25 cellular contexts compared by ENCODE assay signal in genomic region chr16:50254072-50254471, GRCh38. TPM values are rescaled to one million over a fixed set of nuclear protein-coding genes. Genes with fewer than 3 reads are reported as not detected.
A peak's percentile ranks its signal among the peaks of the same experiment; 100 is the strongest.
DNase-seq lines count a peak whose midpoint lies in the region; ATAC-seq and TF ChIP-seq lines count a peak whose summit lies in the region.
"Had no signal": no experiment of that assay in that cellular context is flagged by ENCODE, and none has a peak within 500 bp of the region (broad histone marks: within the 10 kb centered on the region; RNA-seq: fewer than 3 reads in every experiment).

No MANE protein-coding gene starts in this region.

- H3K4me3 Mint-ChIP-seq in immature natural killer cell (peak overlapping the region in 3 of 5 donors; percentile 19 to 63 (median 54)), neural progenitor cell (no peak overlapping the region)
- H3K4me3 Mint-ChIP-seq in CD8-positive, alpha-beta T cell = no peak overlapping the region
- H3K4me3 Mint-ChIP-seq: neural crest cell; stimulated activated naive CD8-positive, alpha-beta T cell treated with anti-CD3 and anti-CD28 coated beads, Interleukin-15, Interleukin-2, amounts not matched to agents 100 ng/mL and 50 ng/mL, for 24 hours had no signal

- H3K27ac Mint-ChIP-seq in immature natural killer cell (peak overlapping the region in 4 of 6 donors; percentile 66 to 84 (median 84)), neural progenitor cell (peak overlapping the region; percentile 85)
- H3K27ac Mint-ChIP-seq in CD8-positive, alpha-beta T cell = no peak overlapping the region
- H3K27ac Mint-ChIP-seq: stimulated activated naive CD8-positive, alpha-beta T cell treated with anti-CD3 and anti-CD28 coated beads, Interleukin-15, Interleukin-2, amounts not matched to agents 100 ng/mL and 50 ng/mL, for 24 hours had no signal

- H4K20me1 ChIP-seq in neural progenitor cell (ENCODE audit: low read depth) = peaks cover 7% of the 10 kb centered on the region

- POLR2A ChIA-PET in CD8-positive, alpha-beta T cell (lab: Charles Lee) = interaction anchor here (0.9 kb wide), 1 partner anchor 21 kb away, joined by 3 read pairs; no protein-coding TSS in a partner anchor

- no peak for TF ChIP-seq POLR2A in prostate gland (IDR thresholded peaks at IDR 0.05)

- H3K27ac ChIP-seq in neural progenitor cell = no peak overlapping the region
- H3K27ac ChIP-seq in upper lobe of right lung = no peak overlapping the region
- H3K27ac ChIP-seq in prostate gland = no peak overlapping the region
- H3K27ac ChIP-seq in CD8-positive, alpha-beta T cell (ENCODE audit: low read depth, low read length) = no peak overlapping the region
- H3K27ac ChIP-seq: 22Rv1, left ventricle myocardium inferior, Peyer's patch, sigmoid colon, thoracic aorta, vagina had no signal

- H3F3A ChIP-seq in neural progenitor cell (ENCODE audit: low read depth) = peaks cover 13% of the 10 kb centered on the region

- CTCF ChIA-PET in CD8-positive, alpha-beta T cell (lab: Charles Lee) = interaction anchor here (1.0 to 1.2 kb wide), 2 partner anchors 73 to 102 kb away, joined by 3 read pairs; no protein-coding TSS in a partner anchor

- H3K9me3 Mint-ChIP-seq in immature natural killer cell (no peaks in the 10 kb centered on the region), neural progenitor cell (no peaks in the 10 kb centered on the region)
- H3K9me3 Mint-ChIP-seq in CD8-positive, alpha-beta T cell = no peaks in the 10 kb centered on the region
- H3K9me3 Mint-ChIP-seq: neural crest cell; stimulated activated naive CD8-positive, alpha-beta T cell treated with anti-CD3 and anti-CD28 coated beads, Interleukin-15, Interleukin-2, amounts not matched to agents 100 ng/mL and 50 ng/mL, for 24 hours had no signal

- no peak overlapping the region for H3K9ac ChIP-seq in neural progenitor cell

- no peak overlapping the region for H3K4me2 ChIP-seq in neural progenitor cell

- no peak overlapping the region for H2AFZ ChIP-seq in neural progenitor cell (replicated peaks)

- no peaks in the 10 kb centered on the region for H3K36me3 ChIP-seq in neural progenitor cell
- H3K36me3 ChIP-seq in upper lobe of right lung = no peaks in the 10 kb centered on the region
- no peaks in the 10 kb centered on the region for H3K36me3 ChIP-seq in prostate gland
- no peaks in the 10 kb centered on the region for H3K36me3 ChIP-seq in CD8-positive, alpha-beta T cell (ENCODE audit: insufficient read depth, low read length)
- H3K36me3 ChIP-seq: left ventricle myocardium inferior, Peyer's patch, sigmoid colon, thoracic aorta, vagina had no signal

- H3K9me3 ChIP-seq in neural progenitor cell (ENCODE audit: low read depth) (no peaks in the 10 kb centered on the region), upper lobe of right lung (no peaks in the 10 kb centered on the region), prostate gland (no peaks in the 10 kb centered on the region)
- H3K9me3 ChIP-seq in CD8-positive, alpha-beta T cell (ENCODE audit: low read length) = no peaks in the 10 kb centered on the region
- H3K9me3 ChIP-seq: Peyer's patch, sigmoid colon, thoracic aorta, vagina had no signal

- ATAC-seq in left ventricle myocardium superior = peak; percentile 21
- ATAC-seq in Right ventricle myocardium inferior = no peak
- no peak for ATAC-seq in upper lobe of right lung
- ATAC-seq in CD8-positive, alpha-beta T cell = no peak

- H3K27me3 Mint-ChIP-seq in immature natural killer cell (ENCODE audit: low read depth in 3 of 3) (peaks cover 0 to 2% (median 1%) of the 10 kb centered on the region in 3 donors), neural progenitor cell (ENCODE audit: insufficient read depth, low read depth) (peaks cover 4% of the 10 kb centered on the region)
- no peaks in the 10 kb centered on the region for H3K27me3 Mint-ChIP-seq in CD8-positive, alpha-beta T cell (ENCODE audit: low read depth)
- H3K27me3 Mint-ChIP-seq: stimulated activated naive CD8-positive, alpha-beta T cell treated with anti-CD3 and anti-CD28 coated beads, Interleukin-15, Interleukin-2, amounts not matched to agents 100 ng/mL and 50 ng/mL, for 24 hours had no signal

- no peaks in the 10 kb centered on the region for H3K79me2 ChIP-seq in neural progenitor cell (ENCODE audit: low read depth)

- intact Hi-C loops in left ventricle myocardium superior (cut with micrococcal nuclease) (no loop called here), Right ventricle myocardium inferior (cut with DNase I) (no loop called here), upper lobe of right lung (cut with DNase I) (no loop called here), prostate gland (cut with DNase I) (no loop called here)
- intact Hi-C loops in CD8-positive, alpha-beta T cell (cut with DNase I, micrococcal nuclease) = no loop called here

- TF ChIP-seq CTCF in neural progenitor cell (IDR thresholded peaks at IDR 0.05) = no peak
- no peak for TF ChIP-seq CTCF in upper lobe of right lung (IDR thresholded peaks at IDR 0.05)
- no peak for TF ChIP-seq CTCF in prostate gland (IDR thresholded peaks at IDR 0.05)
- TF ChIP-seq CTCF in CD8-positive, alpha-beta T cell (IDR thresholded peaks at IDR 0.05) = no peak

- 71% methylated on average over 7 of the region's 7 CpGs for WGBS in prostate gland

- H3K4me3 ChIP-seq in neural progenitor cell = no peak overlapping the region
- no peak overlapping the region for H3K4me3 ChIP-seq in upper lobe of right lung
- no peak overlapping the region for H3K4me3 ChIP-seq in prostate gland
- H3K4me3 ChIP-seq in CD8-positive, alpha-beta T cell (ENCODE audit: low read depth, low read length) = no peak overlapping the region
- H3K4me3 ChIP-seq: left ventricle myocardium inferior, Peyer's patch, sigmoid colon, thoracic aorta, vagina had no signal

- DNase-seq in left ventricle myocardium superior (no peak), Right ventricle myocardium inferior (ENCODE audit: missing footprints) (no peak), immature natural killer cell (no peak), neural progenitor cell (ENCODE audit: low spot score) (no peak), upper lobe of right lung (peak; percentile 40), prostate gland (ENCODE audit: low spot score) (no peak), CD1c-positive myeloid dendritic cell (ENCODE audit: extremely low spot score) (no peak)
- DNase-seq in CD8-positive, alpha-beta T cell = no peak
- DNase-seq: activated effector memory CD4-positive, alpha-beta T cell treated with Interleukin-2 at 50 U/mL for 16 hours; caudate nucleus; dermis blood vessel endothelial cell; IMR-90; left ventricle myocardium inferior; midbrain; NCI-H1048; NCI-H1694; NCI-H2171 treated with DMSO at 0.1 percent for 48 hours; NCI-H526; sigmoid colon had no signal

- H3K4me1 ChIP-seq in neural progenitor cell (peaks cover 15% of the 10 kb centered on the region), upper lobe of right lung (peaks cover 26% of the 10 kb centered on the region), prostate gland (replicated peaks) (no peaks in the 10 kb centered on the region)
- H3K4me1 ChIP-seq in CD8-positive, alpha-beta T cell (ENCODE audit: insufficient read depth, low read length) = peaks cover 1% of the 10 kb centered on the region
- H3K4me1 ChIP-seq: Peyer's patch had no signal

- H3K27me3 ChIP-seq in neural progenitor cell = no peaks in the 10 kb centered on the region
- H3K27me3 ChIP-seq in upper lobe of right lung = no peaks in the 10 kb centered on the region
- no peaks in the 10 kb centered on the region for H3K27me3 ChIP-seq in prostate gland (replicated peaks; ENCODE audit: insufficient read depth)
- no peaks in the 10 kb centered on the region for H3K27me3 ChIP-seq in CD8-positive, alpha-beta T cell (ENCODE audit: insufficient read depth, low read length)
- H3K27me3 ChIP-seq: Peyer's patch, sigmoid colon, vagina had no signal

- H3K4me1 Mint-ChIP-seq in immature natural killer cell (peaks cover 37 to 53% of the 10 kb centered on the region in 2 donors), neural progenitor cell (peaks cover 13% of the 10 kb centered on the region)
- peaks cover 2% of the 10 kb centered on the region for H3K4me1 Mint-ChIP-seq in CD8-positive, alpha-beta T cell (ENCODE audit: low read depth)

- H3K36me3 Mint-ChIP-seq in immature natural killer cell = peaks cover 0 to 3% (median 0%) of the 10 kb centered on the region in 3 donors
- H3K36me3 Mint-ChIP-seq in neural progenitor cell = no peaks in the 10 kb centered on the region
- H3K36me3 Mint-ChIP-seq in CD8-positive, alpha-beta T cell = no peaks in the 10 kb centered on the region

RNA-seq across cellular contexts. Expression of gene ADCY7, which starts 12.3 kb away (rescaled TPM):
- total RNA-seq in left ventricle myocardium superior (8.3 TPM), Right ventricle myocardium inferior (11.7 TPM), neural progenitor cell (ENCODE audit: low replicate concordance) (2.5 and 13.2 TPM in 2 replicates), upper lobe of right lung (88.1 TPM), prostate gland (10 to 100 TPM in 1 of 2 donors, 1 to 10 TPM in 1; 2.0 to 10.9 TPM)
- polyA plus RNA-seq in immature natural killer cell = 100 to 1,000 TPM in 2 of 3 donors, 10 to 100 TPM in 1; 97.6 to 209 (median 108) TPM
- total RNA-seq in CD8-positive, alpha-beta T cell = 100 to 1,000 TPM; 117 to 126 TPM

Comparison
In these comparisons a context has a peak if more than half of its experiments do, and no peak if none do; other contexts are left out.
1. H3K4me3 Mint-ChIP-seq: peak in immature natural killer cell (3 of 5); none in neural progenitor cell (single experiment) and CD8-positive, alpha-beta T cell (single experiment).